ENCODE assay signal across 25 cellular contexts in genomic region chr5:67435007-67435406, GRCh38.
"Had no signal": no experiment of that assay in that cellular context is flagged by ENCODE, and none has a peak within 500 bp of the region (broad histone marks: within the 10 kb centered on the region; RNA-seq: fewer than 3 reads in every experiment).

No MANE protein-coding gene starts in this region.

- DNase-seq: IMR-90, Karpas-422, KG1, MG63, NCI-H1092, NCI-H1105 treated with DMSO at 0.1 percent for 48 hours, NCI-H1417 treated with DMSO at 0.1 percent for 48 hours, NCI-H146, NCI-H1694 treated with DMSO at 0.1 percent for 48 hours, NCI-H1930, NCI-H2081, NCI-H2107, NCI-H2171, NCI-H226, NCI-H446, NCI-H510A, NCI-H524 treated with DMSO at 0.1 percent for 48 hours, NCI-H69, NCI-H774, Right ventricle myocardium superior, RPMI8226, SIG-M5 had no signal

- H3K4me1 ChIP-seq: SJSA1 had no signal

- ATAC-seq: HepG2 had no signal

- H3K27ac ChIP-seq: SJSA1, SK-N-MC had no signal

- H3K9me3 ChIP-seq: SJSA1 had no signal

- H3K36me3 ChIP-seq: MG63, SJSA1 had no signal

- H3K27me3 ChIP-seq: MG63, SJSA1 had no signal

- H3K4me3 ChIP-seq: MG63, SJSA1, SK-N-MC had no signal
